Comparison of ENCODE assay signal across 20 cellular contexts in the genomic region with DNA sequence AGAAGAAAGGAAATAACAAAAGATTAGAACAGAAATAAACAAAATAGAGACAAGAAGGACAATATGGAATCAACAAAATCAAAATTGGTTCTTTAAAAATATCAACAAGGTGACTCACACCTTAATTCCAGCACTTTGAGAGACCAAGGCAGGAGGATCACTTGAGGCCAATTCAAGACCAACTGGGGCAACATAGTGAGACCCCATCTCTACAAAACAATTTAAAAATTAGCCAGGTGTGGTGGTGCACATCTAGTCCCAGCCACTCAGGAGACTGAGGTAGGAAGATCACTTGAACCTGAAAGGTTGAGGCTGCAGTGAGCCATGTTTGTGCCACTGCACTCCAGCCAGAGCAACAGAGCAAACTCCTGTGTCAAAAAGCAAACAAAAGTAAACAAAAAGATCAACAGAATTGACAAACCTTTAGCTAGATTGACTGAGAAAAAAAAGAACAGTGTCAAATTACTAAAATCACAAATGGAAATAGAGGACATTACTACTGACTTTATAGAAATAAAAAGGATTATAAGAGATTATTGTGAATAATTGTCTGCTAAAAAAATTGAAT.
DNase-seq lines count a peak whose midpoint lies in the region; ATAC-seq, FAIRE-seq and TF ChIP-seq lines count a peak whose summit lies in the region.
"Had no signal": no experiment of that assay in that cellular context is flagged by ENCODE, and none has a peak within 500 bp of the region (broad histone marks: within the 10 kb centered on the region; RNA-seq: fewer than 3 reads in every experiment).

No MANE protein-coding gene starts in this region.

- H3K14ac ChIP-seq in neuronal stem cell (ENCODE audit: low read length) = no peak overlapping the region

- peaks cover 5% of the 10 kb centered on the region for H3K4me1 Mint-ChIP-seq in WTC11
- H3K4me1 Mint-ChIP-seq in stimulated activated memory B cell treated with anti-CD40 and anti-IgM and Interleukin-4, amounts not matched to agents 10 μg/mL and 1 μg/mL and 100 μg/mL, for 72 hours = peaks cover 8% of the 10 kb centered on the region
- no peaks in the 10 kb centered on the region for H3K4me1 Mint-ChIP-seq in activated naive CD4-positive, alpha-beta T cell treated with anti-CD3 and anti-CD28 coated beads, Interleukin-2, amount 10 ng/mL, durations not matched to agents 7 days and 5 days

- no TSS peak for BruUV-seq in HepG2 (replicated peaks; lab: Mats Ljungman, UMichigan)

- no peak overlapping the region for H2BK120ac ChIP-seq in neuronal stem cell (ENCODE audit: low read depth, low read length)

- H3K27ac ChIP-seq in HepG2 (ENCODE audit: extremely low read length, insufficient read depth, low read length) = no peak overlapping the region
- no peak overlapping the region for H3K27ac ChIP-seq in neuronal stem cell (replicated peaks; ENCODE audit: low read length)
- H3K27ac ChIP-seq: SJSA1 had no signal

- H3K4me2 ChIP-seq in HepG2 (ENCODE audit: low read depth, low read length) (no peak overlapping the region), neuronal stem cell (ENCODE audit: insufficient read depth, low read length, poor library complexity, severe bottlenecking) (no peak overlapping the region)
- H3K4me2 ChIP-seq: GM23338 had no signal

- FAIRE-seq in GM12891 (lab: Jason Lieb, UNC) (peak; percentile 28), HepG2 (lab: Jason Lieb, UNC) (no peak)

- H3K27me3 Mint-ChIP-seq in WTC11 (ENCODE audit: low read depth) = no peaks in the 10 kb centered on the region
- H3K27me3 Mint-ChIP-seq in stimulated activated memory B cell treated with anti-CD40 and anti-IgM and Interleukin-4, amounts not matched to agents 10 μg/mL and 1 μg/mL and 100 μg/mL, for 72 hours = no peaks in the 10 kb centered on the region
- H3K27me3 Mint-ChIP-seq in activated naive CD4-positive, alpha-beta T cell treated with anti-CD3 and anti-CD28 coated beads, Interleukin-2, amount 10 ng/mL, durations not matched to agents 7 days and 5 days = no peaks in the 10 kb centered on the region

- H3K4me3 ChIP-seq in HepG2 (replicated peaks in 1 of 3; ENCODE audit: insufficient read depth in 1 of 3, low read depth in 2 of 3, low read length in 3 of 3) = no peak overlapping the region
- H3K4me3 ChIP-seq in neuronal stem cell (ENCODE audit: low read length in 2 of 2) = no peak overlapping the region
- H3K4me3 ChIP-seq: GM23338, SJSA1 had no signal

- CTCF ChIA-PET in WTC11 (lab: Charles Lee) = no interaction called here
- CTCF ChIA-PET in HepG2 (lab: Yijun Ruan, JAX; ENCODE audit: low intra/inter-chr PET ratio, low total read pairs) = no interaction called here
- CTCF ChIA-PET in activated naive CD4-positive, alpha-beta T cell treated with anti-CD3 and anti-CD28 coated beads, Interleukin-2, amount 10 ng/mL, durations not matched to agents 7 days and 5 days (lab: Charles Lee) = no interaction called here

- TF ChIP-seq CTCF in WTC11 (IDR thresholded peaks at IDR 0.05) = no peak
- no peak for TF ChIP-seq CTCF in HepG2 (CRISPR knock-in tag; IDR thresholded peaks at IDR 0.05)

- peaks cover 24% of the 10 kb centered on the region for H3K4me1 ChIP-seq in HepG2 (ENCODE audit: insufficient read depth, low read length)
- H3K4me1 ChIP-seq in neuronal stem cell (ENCODE audit: control insufficient read depth in 2 of 2, insufficient read depth in 1 of 2, low read depth in 1 of 2, low read length in 2 of 2) = no peaks in the 10 kb centered on the region

- in situ Hi-C loops in HepG2 (cut with HindIII; ENCODE audit: extremely low pct_ligation_motif_present, low pct_unique_long_range_greater_than_20kb) = loop anchor here (25.0 kb wide), 1 partner anchor 698 kb away; no protein-coding TSS in a partner anchor

- no peaks in the 10 kb centered on the region for H3K9me3 ChIP-seq in HepG2 (ENCODE audit: low read length)
- H3K9me3 ChIP-seq in neuronal stem cell (replicated peaks in 1 of 2; ENCODE audit: control insufficient read depth in 2 of 2, insufficient read depth in 1 of 2, low read depth in 1 of 2, low read length in 2 of 2) = peaks cover 3 to 12% of the 10 kb centered on the region in 2 donors
- H3K9me3 ChIP-seq: SJSA1 had no signal

- ATAC-seq in WTC11 = no peak
- ATAC-seq in HepG2 = no peak
- no peak for ATAC-seq in stimulated activated memory B cell treated with anti-CD40 and anti-IgM and Interleukin-4, amounts not matched to agents 10 μg/mL and 1 μg/mL and 100 μg/mL, for 72 hours
- no peak for ATAC-seq in HG03196 (IDR thresholded peaks at IDR 0.05; ENCODE audit: unreplicated experiment)
- ATAC-seq: GM23338 had no signal

- no peak overlapping the region for H3K9ac ChIP-seq in HepG2 (ENCODE audit: insufficient read depth, low read depth, low read length)
- no peak overlapping the region for H3K9ac ChIP-seq in neuronal stem cell (ENCODE audit: low read depth, low read length, poor library complexity)

- no peak overlapping the region for H2AK5ac ChIP-seq in neuronal stem cell (ENCODE audit: low read depth, low read length)

- no peak for TF ChIP-seq RAD21 in HepG2 (CRISPR knock-in tag; IDR thresholded peaks at IDR 0.05)

- no peak overlapping the region for H4K91ac ChIP-seq in neuronal stem cell (ENCODE audit: low read depth, low read length, poor library complexity)

- H3K36me3 Mint-ChIP-seq in WTC11 = peaks cover 14% of the 10 kb centered on the region
- H3K36me3 Mint-ChIP-seq in stimulated activated memory B cell treated with anti-CD40 and anti-IgM and Interleukin-4, amounts not matched to agents 10 μg/mL and 1 μg/mL and 100 μg/mL, for 72 hours = peaks cover 34% of the 10 kb centered on the region
- peaks cover 18% of the 10 kb centered on the region for H3K36me3 Mint-ChIP-seq in activated naive CD4-positive, alpha-beta T cell treated with anti-CD3 and anti-CD28 coated beads, Interleukin-2, amount 10 ng/mL, durations not matched to agents 7 days and 5 days

- no peak overlapping the region for H3K23ac ChIP-seq in neuronal stem cell (ENCODE audit: low read depth, low read length, poor library complexity)

- TF ChIP-seq EP300 in HepG2 (IDR thresholded peaks at IDR 0.05; ENCODE audit: low read depth in 2 of 2, low read length in 2 of 2) (no peak), HepG2 (CRISPR knock-in tag; IDR thresholded peaks at IDR 0.05; ENCODE audit: borderline replicate concordance) (no peak)

- H3K36me3 ChIP-seq in HepG2 (replicated peaks in 1 of 2; ENCODE audit: control insufficient read depth in 1 of 2, insufficient read depth in 2 of 2, low read length in 2 of 2) (peaks cover 2 to 9% of the 10 kb centered on the region in 2 experiments; a peak in 2 of 5 replicates), neuronal stem cell (replicated peaks in 1 of 2; ENCODE audit: control insufficient read depth in 2 of 2, insufficient read depth in 2 of 2, low read length in 2 of 2) (peaks cover 3 to 23% of the 10 kb centered on the region in 2 donors)
- H3K36me3 ChIP-seq: BE2C had no signal

- H2AFZ ChIP-seq in HepG2 (ENCODE audit: low read length) (no peak overlapping the region), neuronal stem cell (ENCODE audit: low read length) (no peak overlapping the region)
- H2AFZ ChIP-seq: GM23338 had no signal

- H3K4me3 Mint-ChIP-seq in WTC11 = no peak overlapping the region
- no peak overlapping the region for H3K4me3 Mint-ChIP-seq in stimulated activated memory B cell treated with anti-CD40 and anti-IgM and Interleukin-4, amounts not matched to agents 10 μg/mL and 1 μg/mL and 100 μg/mL, for 72 hours
- no peak overlapping the region for H3K4me3 Mint-ChIP-seq in activated naive CD4-positive, alpha-beta T cell treated with anti-CD3 and anti-CD28 coated beads, Interleukin-2, amount 10 ng/mL, durations not matched to agents 7 days and 5 days
- H3K4me3 Mint-ChIP-seq: CD14-positive monocyte, GM23338 had no signal

- POLR2A ChIA-PET in WTC11 (lab: Charles Lee) (no interaction called here), HepG2 (lab: Yijun Ruan, JAX) (no interaction called here)

- no peak overlapping the region for H2BK12ac ChIP-seq in neuronal stem cell (ENCODE audit: low read length)

- DNase-seq in GM12891 (ENCODE audit: insufficient read length, low spot score) (no peak), WTC11 (ENCODE audit: low spot score) (no peak), HepG2 (ENCODE audit: low spot score) (no peak), neuronal stem cell (ENCODE audit: low spot score) (no peak)
- no peak for DNase-seq in stimulated activated CD4-positive, alpha-beta T cell treated with anti-CD3 and anti-CD28 coated beads, Interleukin-1b, Interleukin-23, amount 100 ng/mL, for 48 hours
- DNase-seq in activated naive CD4-positive, alpha-beta T cell treated with anti-CD3 and anti-CD28 coated beads, Interleukin-2, amount 10 ng/mL, durations not matched to agents 7 days and 5 days = no peak
- DNase-seq: BE2C, DMS153, HCEC 1CT, Kasumi-1, NCI-H2029 treated with DMSO at 0.1 percent for 48 hours, NCI-H2227 treated with DMSO at 0.1 percent for 48 hours, NCI-H526 treated with DMSO at 0.1 percent for 48 hours, Right ventricle myocardium superior, RPMI8226 had no signal

- no peak overlapping the region for H2BK15ac ChIP-seq in neuronal stem cell (ENCODE audit: low read length)

- H3K18ac ChIP-seq in neuronal stem cell (ENCODE audit: low read length) = no peak overlapping the region

- no peak overlapping the region for H3K27ac Mint-ChIP-seq in WTC11
- peak overlapping the region; percentile 42 for H3K27ac Mint-ChIP-seq in stimulated activated memory B cell treated with anti-CD40 and anti-IgM and Interleukin-4, amounts not matched to agents 10 μg/mL and 1 μg/mL and 100 μg/mL, for 72 hours
- H3K27ac Mint-ChIP-seq in activated naive CD4-positive, alpha-beta T cell treated with anti-CD3 and anti-CD28 coated beads, Interleukin-2, amount 10 ng/mL, durations not matched to agents 7 days and 5 days = no peak overlapping the region
- H3K27ac Mint-ChIP-seq: CD14-positive monocyte, GM23338 had no signal

- H4K8ac ChIP-seq in neuronal stem cell (ENCODE audit: low read depth, low read length) = no peak overlapping the region

- H3K79me1 ChIP-seq in neuronal stem cell (ENCODE audit: low read depth, low read length) = peaks cover 2% of the 10 kb centered on the region

- H2BK5ac ChIP-seq in neuronal stem cell (ENCODE audit: low read length) = no peak overlapping the region

- no peak for TF ChIP-seq POLR2A in GM12891 (IDR thresholded peaks at IDR 0.05; ENCODE audit: low read depth, low read length)
- TF ChIP-seq POLR2A in HepG2 (IDR thresholded peaks at IDR 0.05; ENCODE audit: insufficient read depth in 1 of 2, low read depth in 2 of 2, low read length in 2 of 2) = no peak

- intact Hi-C loops in HepG2 (cut with micrococcal nuclease; ENCODE audit: unreplicated experiment) = no loop called here

- no peak overlapping the region for H3K4ac ChIP-seq in neuronal stem cell (ENCODE audit: low read length)

- H3K9me3 Mint-ChIP-seq in WTC11 = peaks cover 3% of the 10 kb centered on the region; the same call in 1 of the 2 replicates
- H3K9me3 Mint-ChIP-seq in stimulated activated memory B cell treated with anti-CD40 and anti-IgM and Interleukin-4, amounts not matched to agents 10 μg/mL and 1 μg/mL and 100 μg/mL, for 72 hours = peaks cover 7% of the 10 kb centered on the region
- no peaks in the 10 kb centered on the region for H3K9me3 Mint-ChIP-seq in activated naive CD4-positive, alpha-beta T cell treated with anti-CD3 and anti-CD28 coated beads, Interleukin-2, amount 10 ng/mL, durations not matched to agents 7 days and 5 days
- H3K9me3 Mint-ChIP-seq: GM23338 had no signal

- H4K20me1 ChIP-seq in HepG2 (ENCODE audit: insufficient read depth, low read length) = no peaks in the 10 kb centered on the region

- H3K79me2 ChIP-seq in HepG2 (ENCODE audit: insufficient read depth, low read length) = no peaks in the 10 kb centered on the region

- no peaks in the 10 kb centered on the region for H3K27me3 ChIP-seq in HepG2 (ENCODE audit: control insufficient read depth in 1 of 2, insufficient read depth in 2 of 2, low read length in 2 of 2)
- no peaks in the 10 kb centered on the region for H3K27me3 ChIP-seq in neuronal stem cell (ENCODE audit: control insufficient read depth in 3 of 3, insufficient read depth in 3 of 3, low read depth in 1 of 3, low read length in 3 of 3)
- H3K27me3 ChIP-seq: BE2C, SJSA1 had no signal
